ENCODE assay signal across 12 cellular contexts in genomic region chr17:57420674-57421392, GRCh38.
DNase-seq lines count a peak whose midpoint lies in the region; ATAC-seq and TF ChIP-seq lines count a peak whose summit lies in the region.
"Had no signal": no experiment of that assay in that cellular context is flagged by ENCODE, and none has a peak within 500 bp of the region (broad histone marks: within the 10 kb centered on the region; RNA-seq: fewer than 3 reads in every experiment).

No MANE protein-coding gene starts in this region.

- peaks cover 2% of the 10 kb centered on the region for H3K9me3 Mint-ChIP-seq in nephron
- H3K9me3 Mint-ChIP-seq: dendritic cell treated with granulocyte-macrophage colony-stimulating factor and Interleukin-4, amounts not matched to agents 40 ng/mL and 50 ng/mL, for 4 days; T-helper 1 cell treated with Interleukin-12 subunit alpha and Interleukin-12 subunit beta and Interleukin-4 antibody, amounts not matched to agents 30 μg/mL and 1 μg/mL, for 36 hours had no signal

- DNase-seq in COLO668 (lab: John Stamatoyannopoulos, UW; ENCODE audit: unreplicated experiment) (peak; percentile 65), NCI-H1436 treated with DMSO at 0.1 percent for 48 hours (lab: John Stamatoyannopoulos, UW) (peak; percentile 65), SHP77 treated with DMSO at 0.1 percent for 48 hours (lab: John Stamatoyannopoulos, UW) (peak; percentile 71), activated gamma-delta T cell treated with Interleukin-2 at 50 U/mL for 16 hours (no peak)
- DNase-seq: activated CD8-positive, alpha-beta T cell treated with anti-CD3 and anti-CD28 coated beads, Interleukin-2, amount 10 ng/mL, durations not matched to agents 7 days and 5 days had no signal

- H3K27me3 Mint-ChIP-seq in nephron (ENCODE audit: low read depth) = peaks cover 6% of the 10 kb centered on the region
- H3K27me3 Mint-ChIP-seq: activated naive CD8-positive, alpha-beta T cell; dendritic cell treated with granulocyte-macrophage colony-stimulating factor and Interleukin-4, amounts not matched to agents 40 ng/mL and 50 ng/mL, for 4 days had no signal

- H3K36me3 Mint-ChIP-seq in nephron (ENCODE audit: low read depth) = peaks cover 31% of the 10 kb centered on the region

- ATAC-seq in GM21360 (IDR thresholded peaks at IDR 0.05; ENCODE audit: unreplicated experiment) (no peak), HG03159 (IDR thresholded peaks at IDR 0.05; ENCODE audit: unreplicated experiment) (no peak), HG02870 (IDR thresholded peaks at IDR 0.05; ENCODE audit: unreplicated experiment) (no peak)
- ATAC-seq: activated CD8-positive, alpha-beta T cell treated with anti-CD3 and anti-CD28 coated beads, Interleukin-2, amount 10 ng/mL, durations not matched to agents 7 days and 5 days had no signal

- peak overlapping the region; percentile 71 to 91 (median 89) for H3K27ac Mint-ChIP-seq in nephron
- H3K27ac Mint-ChIP-seq: activated CD8-positive, alpha-beta T cell treated with anti-CD3 and anti-CD28 coated beads, Interleukin-2, amount 10 ng/mL, durations not matched to agents 7 days and 5 days; activated naive CD8-positive, alpha-beta T cell; dendritic cell treated with granulocyte-macrophage colony-stimulating factor and Interleukin-4, amounts not matched to agents 40 ng/mL and 50 ng/mL, for 4 days; T-helper 1 cell treated with Interleukin-12 subunit alpha and Interleukin-12 subunit beta and Interleukin-4 antibody, amounts not matched to agents 30 μg/mL and 1 μg/mL, for 36 hours had no signal

- no peak for TF ChIP-seq CTCF in nephron (IDR thresholded peaks at IDR 0.05; ENCODE audit: unreplicated experiment in 3 of 3)

- H3K4me1 Mint-ChIP-seq in nephron = peaks cover 41% of the 10 kb centered on the region

- H3K4me3 Mint-ChIP-seq in nephron = peak overlapping the region; percentile 26 to 43 (median 41)
- H3K4me3 Mint-ChIP-seq: activated CD8-positive, alpha-beta T cell treated with anti-CD3 and anti-CD28 coated beads, Interleukin-2, amount 10 ng/mL, durations not matched to agents 7 days and 5 days; activated naive CD8-positive, alpha-beta T cell; dendritic cell treated with granulocyte-macrophage colony-stimulating factor and Interleukin-4, amounts not matched to agents 40 ng/mL and 50 ng/mL, for 4 days; T-helper 1 cell treated with Interleukin-12 subunit alpha and Interleukin-12 subunit beta and Interleukin-4 antibody, amounts not matched to agents 30 μg/mL and 1 μg/mL, for 36 hours had no signal
